Comparison of ENCODE assay signal across 20 cellular contexts in the genomic region with DNA sequence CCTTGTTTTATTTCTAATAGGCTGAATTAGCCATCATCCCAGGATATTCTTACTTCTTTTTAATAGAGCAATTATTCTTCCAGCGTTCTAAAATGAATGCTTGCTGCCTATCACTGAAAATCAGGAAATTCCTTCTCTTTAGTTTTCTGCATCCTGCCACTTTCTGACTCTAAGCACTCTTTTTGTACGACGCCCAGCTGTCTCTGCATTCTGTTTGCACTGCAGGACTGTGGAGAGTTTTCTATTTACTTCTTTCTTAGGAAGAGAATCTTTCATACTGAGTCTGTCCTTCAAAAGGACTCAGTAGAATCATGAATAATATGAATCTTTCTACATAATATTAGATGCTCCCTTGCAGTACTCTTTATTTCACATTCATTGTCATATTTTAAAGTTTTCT.
"Had no signal": no experiment of that assay in that cellular context is flagged by ENCODE, and none has a peak within 500 bp of the region (broad histone marks: within the 10 kb centered on the region; RNA-seq: fewer than 3 reads in every experiment).

No MANE protein-coding gene starts in this region.

- H3K36me3 Mint-ChIP-seq: activated naive CD8-positive, alpha-beta T cell treated with anti-CD3 and anti-CD28 coated beads, Interleukin-2, amount 10 ng/mL, durations not matched to agents 7 days and 5 days; mesothelial cell of epicardium; stimulated activated memory B cell treated with anti-CD40 and anti-IgM and Interleukin-4, amounts not matched to agents 10 μg/mL and 1 μg/mL and 100 μg/mL, for 72 hours; type B pancreatic cell had no signal

- H3K79me2 ChIP-seq: parathyroid adenoma had no signal

- H3K4me1 ChIP-seq: gastrocnemius medialis, heart left ventricle, left lung, parathyroid adenoma, spleen, testis had no signal

- H3K27me3 Mint-ChIP-seq: activated CD4-positive, alpha-beta T cell treated with anti-CD3 and anti-CD28 coated beads, Interleukin-2, amount 10 ng/mL, durations not matched to agents 24 days and 14 days; activated naive CD8-positive, alpha-beta T cell treated with anti-CD3 and anti-CD28 coated beads, Interleukin-2, amount 10 ng/mL, durations not matched to agents 7 days and 5 days; activated T-cell treated with anti-CD3 and anti-CD28 coated beads, Interleukin-2, amount 50 U/mL, for 24 hours; stimulated activated memory B cell treated with anti-CD40 and anti-IgM and Interleukin-4, amounts not matched to agents 10 μg/mL and 1 μg/mL and 100 μg/mL, for 72 hours; type B pancreatic cell had no signal

- H3K27ac ChIP-seq: dorsolateral prefrontal cortex, gastrocnemius medialis, heart left ventricle, left lung, parathyroid adenoma, spleen, testis had no signal

- H3K9me3 ChIP-seq: gastrocnemius medialis, heart left ventricle, left lung, spleen, testis had no signal

- H3K9me3 Mint-ChIP-seq: activated CD4-positive, alpha-beta T cell treated with anti-CD3 and anti-CD28 coated beads, Interleukin-2, amount 10 ng/mL, durations not matched to agents 24 days and 14 days; activated naive CD8-positive, alpha-beta T cell treated with anti-CD3 and anti-CD28 coated beads, Interleukin-2, amount 10 ng/mL, durations not matched to agents 7 days and 5 days; activated T-cell treated with anti-CD3 and anti-CD28 coated beads, Interleukin-2, amount 50 U/mL, for 24 hours; activated T-helper 2 cell treated with anti-CD3 and anti-CD28 coated beads, Interferon-gamma antibody, Interleukin-2, Interleukin-4, amounts not matched to agents 10 μg/mL and 5 μg/mL and 100 μg/mL, durations not matched to agents 14 hours and 24 hours and 36 hours; mesothelial cell of epicardium; nephron; stimulated activated memory B cell treated with anti-CD40 and anti-IgM and Interleukin-4, amounts not matched to agents 10 μg/mL and 1 μg/mL and 100 μg/mL, for 72 hours; type B pancreatic cell had no signal

- H3K9ac ChIP-seq: parathyroid adenoma had no signal

- H3K4me3 Mint-ChIP-seq: activated CD4-positive, alpha-beta T cell treated with anti-CD3 and anti-CD28 coated beads, Interleukin-2, amount 10 ng/mL, durations not matched to agents 24 days and 14 days; activated CD8-positive, alpha-beta T cell treated with anti-CD3 and anti-CD28 coated beads, Interleukin-2, amount 10 ng/mL, durations not matched to agents 7 days and 5 days; activated naive CD8-positive, alpha-beta T cell treated with anti-CD3 and anti-CD28 coated beads, Interleukin-2, amount 10 ng/mL, durations not matched to agents 7 days and 5 days; activated T-cell treated with anti-CD3 and anti-CD28 coated beads, Interleukin-2, amount 50 U/mL, for 24 hours; mesothelial cell of epicardium; nephron; stimulated activated memory B cell treated with anti-CD40 and anti-IgM and Interleukin-4, amounts not matched to agents 10 μg/mL and 1 μg/mL and 100 μg/mL, for 72 hours; type B pancreatic cell had no signal

- H3K4me1 Mint-ChIP-seq: activated CD4-positive, alpha-beta T cell treated with anti-CD3 and anti-CD28 coated beads, Interleukin-2, amount 10 ng/mL, durations not matched to agents 24 days and 14 days; activated naive CD8-positive, alpha-beta T cell treated with anti-CD3 and anti-CD28 coated beads, Interleukin-2, amount 10 ng/mL, durations not matched to agents 7 days and 5 days; mesothelial cell of epicardium; nephron; stimulated activated memory B cell treated with anti-CD40 and anti-IgM and Interleukin-4, amounts not matched to agents 10 μg/mL and 1 μg/mL and 100 μg/mL, for 72 hours had no signal

- H3K27ac Mint-ChIP-seq: activated CD4-positive, alpha-beta T cell treated with anti-CD3 and anti-CD28 coated beads, Interleukin-2, amount 10 ng/mL, durations not matched to agents 24 days and 14 days; activated CD8-positive, alpha-beta T cell treated with anti-CD3 and anti-CD28 coated beads, Interleukin-2, amount 10 ng/mL, durations not matched to agents 7 days and 5 days; activated naive CD8-positive, alpha-beta T cell treated with anti-CD3 and anti-CD28 coated beads, Interleukin-2, amount 10 ng/mL, durations not matched to agents 7 days and 5 days; activated T-cell treated with anti-CD3 and anti-CD28 coated beads, Interleukin-2, amount 50 U/mL, for 24 hours; activated T-helper 2 cell treated with anti-CD3 and anti-CD28 coated beads, Interferon-gamma antibody, Interleukin-2, Interleukin-4, amounts not matched to agents 10 μg/mL and 5 μg/mL and 100 μg/mL, durations not matched to agents 14 hours and 24 hours and 36 hours; mesothelial cell of epicardium; nephron; stimulated activated memory B cell treated with anti-CD40 and anti-IgM and Interleukin-4, amounts not matched to agents 10 μg/mL and 1 μg/mL and 100 μg/mL, for 72 hours; type B pancreatic cell had no signal

- H3K36me3 ChIP-seq: gastrocnemius medialis, heart left ventricle, left lung, spleen had no signal

- DNase-seq: activated CD4-positive, alpha-beta T cell treated with anti-CD3 and anti-CD28 coated beads, Interleukin-2, amount 10 ng/mL, durations not matched to agents 24 days and 14 days; activated CD8-positive, alpha-beta T cell treated with anti-CD3 and anti-CD28 coated beads, Interleukin-2, amount 10 ng/mL, durations not matched to agents 7 days and 5 days; activated naive CD4-positive, alpha-beta T cell treated with Interleukin-2 at 50 U/mL for 16 hours; activated naive CD8-positive, alpha-beta T cell treated with anti-CD3 and anti-CD28 coated beads, Interleukin-2, amount 10 ng/mL, durations not matched to agents 7 days and 5 days; activated T-cell treated with anti-CD3 and anti-CD28 coated beads, Interleukin-2, amount 50 U/mL, for 24 hours; amygdala; dorsolateral prefrontal cortex; gastrocnemius medialis; heart left ventricle; kidney; left lung; spleen; stimulated activated CD4-positive, alpha-beta T cell treated with anti-CD3 and anti-CD28 coated beads, Interleukin-4, amount 100 ng/mL, for 4 hours; testis had no signal

- H3K27me3 ChIP-seq: dorsolateral prefrontal cortex, gastrocnemius medialis, heart left ventricle, left lung, spleen, testis had no signal

- H3K4me3 ChIP-seq: dorsolateral prefrontal cortex, gastrocnemius medialis, heart left ventricle, left lung, spleen, testis had no signal

- H2AFZ ChIP-seq: parathyroid adenoma had no signal
